In the genomic region with DNA sequence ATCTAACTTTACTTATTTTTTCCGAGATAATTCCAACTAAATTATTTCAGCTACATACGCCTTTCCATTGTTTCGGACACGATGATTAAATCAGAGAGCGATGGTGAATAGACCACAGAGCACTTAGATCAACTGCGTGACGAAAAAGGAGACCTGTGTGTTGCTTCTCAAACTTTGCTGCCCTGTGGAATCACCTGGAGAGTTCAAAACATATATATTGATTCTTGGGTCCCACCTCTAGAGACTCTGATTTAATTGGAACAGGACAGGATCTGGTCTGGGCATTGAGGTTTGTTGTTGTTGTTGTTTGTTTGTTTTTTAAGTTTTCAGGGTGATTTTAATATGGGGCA, we compare ENCODE assay signal across 11 cellular contexts. TPM values are rescaled to one million over a fixed set of nuclear protein-coding genes. Genes with fewer than 3 reads are reported as not detected.
DNase-seq lines count a peak whose midpoint lies in the region; ATAC-seq, FAIRE-seq and TF ChIP-seq lines count a peak whose summit lies in the region.
"Had no signal": no experiment of that assay in that cellular context is flagged by ENCODE, and none has a peak within 500 bp of the region (broad histone marks: within the 10 kb centered on the region; RNA-seq: fewer than 3 reads in every experiment).

No MANE protein-coding gene starts in this region.

- peak; percentile 7 for ATAC-seq in HepG2
- no peak for ATAC-seq in right lobe of liver
- no peak for ATAC-seq in RWPE2 (ENCODE audit: low read depth)

- H2AFZ ChIP-seq in HepG2 (ENCODE audit: low read length), result peak overlapping the region; percentile 100

- TF ChIP-seq CTCF in HepG2 (CRISPR knock-in tag; IDR thresholded peaks at IDR 0.05) (no peak), right lobe of liver (IDR thresholded peaks at IDR 0.05) (no peak), RWPE2 (IDR thresholded peaks at IDR 0.05; ENCODE audit: poor library complexity, severe bottlenecking) (peak; percentile 76), type B pancreatic cell (conservative IDR thresholded peaks at IDR 0.05) (no peak), adrenal gland (IDR thresholded peaks at IDR 0.05) (peak in 2 of 6 experiments; percentile 1 to 7)

- H3K36me3 ChIP-seq in HepG2 (replicated peaks in 1 of 2; ENCODE audit: control insufficient read depth in 1 of 2, insufficient read depth in 2 of 2, low read length in 2 of 2) (peaks cover 0 to 2% of the 10 kb centered on the region in 2 experiments; a peak in 2 of 5 replicates), right lobe of liver (no peaks in the 10 kb centered on the region), RWPE2 (ENCODE audit: low read depth) (peaks cover 18% of the 10 kb centered on the region), adrenal gland (replicated peaks in 1 of 2) (no peaks in the 10 kb centered on the region)
- H3K36me3 ChIP-seq: cardiac muscle cell, Peyer's patch, thyroid gland had no signal

- FAIRE-seq in HepG2 (lab: Jason Lieb, UNC), result peak; percentile 4
- FAIRE-seq in frontal cortex (lab: Jason Lieb, UNC), result no peak

- no peaks in the 10 kb centered on the region for H3K27me3 Mint-ChIP-seq in type B pancreatic cell

- H4K20me1 ChIP-seq in HepG2 (ENCODE audit: insufficient read depth, low read length), result peaks cover 34% of the 10 kb centered on the region

- H3K9me3 ChIP-seq in HepG2 (ENCODE audit: low read length) (no peaks in the 10 kb centered on the region), right lobe of liver (no peaks in the 10 kb centered on the region), RWPE2 (ENCODE audit: severe bottlenecking) (no peaks in the 10 kb centered on the region), adrenal gland (replicated peaks in 1 of 3) (no peaks in the 10 kb centered on the region)
- H3K9me3 ChIP-seq: Peyer's patch, thyroid gland had no signal

- no peaks in the 10 kb centered on the region for H3K9me3 Mint-ChIP-seq in type B pancreatic cell

- peak overlapping the region; percentile 51 for H3K27ac Mint-ChIP-seq in type B pancreatic cell

- 3% methylated on average over 7 of the region's 7 CpGs for WGBS in HepG2 (ENCODE audit: low lambda C conversion rate)
- WGBS in right lobe of liver (ENCODE audit: insufficient coverage, low coverage, low lambda C conversion rate, missing lambda C conversion rate), result 0% methylated on average over 7 of the region's 7 CpGs
- WGBS in adrenal gland, 4 donors, result 1 to 6% (median 5%) methylated on average over 7 of the region's 7 CpGs

- DNase-seq in HepG2 (ENCODE audit: low spot score) (no peak), right lobe of liver (no peak), RWPE2 (ENCODE audit: low spot score) (no peak), type B pancreatic cell (ENCODE audit: extremely low spot score, unreplicated experiment) (no peak), adrenal gland (no peak), frontal cortex (ENCODE audit: low spot score in 2 of 2) (no peak), SKM-1 (lab: John Stamatoyannopoulos, UW; ENCODE audit: unreplicated experiment) (no peak)

- intact Hi-C loops in HepG2 (cut with micrococcal nuclease; ENCODE audit: unreplicated experiment), result loop anchor here (1.0 to 5.0 kb wide), 4 partner anchors 213 to 461 kb away; no protein-coding TSS in a partner anchor
- intact Hi-C loops in right lobe of liver (cut with DNase I), result loop anchor here in 1 of 2 donors (5.0 kb wide), 1 partner anchor 213 kb away; no protein-coding TSS in a partner anchor
- intact Hi-C loops in adrenal gland (cut with DNase I), result no loop called here

- peaks cover 17% of the 10 kb centered on the region for H3K4me1 Mint-ChIP-seq in type B pancreatic cell (ENCODE audit: unreplicated experiment)

- CTCF ChIA-PET in HepG2 (lab: Yijun Ruan, JAX; ENCODE audit: low intra/inter-chr PET ratio, low total read pairs), result interaction anchor here (1.4 to 2.9 kb wide), 5 partner anchors 213 to 461 kb away, joined by 5 to 20 read pairs (median 9); no protein-coding TSS in a partner anchor

- H3K4me3 ChIP-seq in HepG2 (replicated peaks in 1 of 3; ENCODE audit: insufficient read depth in 1 of 3, low read depth in 2 of 3, low read length in 3 of 3) (peak overlapping the region; percentile 34 to 93 (median 44); a peak in 4 of 6 replicates), right lobe of liver (peak overlapping the region in 1 of 3 donors; percentile 63), RWPE2 (ENCODE audit: severe bottlenecking) (peak overlapping the region; percentile 67), iPS-11a (ENCODE audit: low read depth, low read length) (peak overlapping the region; percentile 87), adrenal gland (peak overlapping the region in 1 of 4 donors; percentile 34)

- TF ChIP-seq POLR2A in HepG2 (IDR thresholded peaks at IDR 0.05; ENCODE audit: insufficient read depth in 1 of 2, low read depth in 2 of 2, low read length in 2 of 2) (no peak), right lobe of liver (IDR thresholded peaks at IDR 0.05) (no peak), adrenal gland (IDR thresholded peaks at IDR 0.05) (no peak)

- TF ChIP-seq EP300 in HepG2 (IDR thresholded peaks at IDR 0.05; ENCODE audit: low read depth in 2 of 2, low read length in 2 of 2) (no peak), HepG2 (CRISPR knock-in tag; IDR thresholded peaks at IDR 0.05; ENCODE audit: borderline replicate concordance) (no peak)

- H3K4me1 ChIP-seq in HepG2 (ENCODE audit: insufficient read depth, low read length), result peaks cover 43% of the 10 kb centered on the region
- no peaks in the 10 kb centered on the region for H3K4me1 ChIP-seq in right lobe of liver
- peaks cover 22% of the 10 kb centered on the region for H3K4me1 ChIP-seq in RWPE2 (ENCODE audit: insufficient read depth, poor library complexity, severe bottlenecking)
- H3K4me1 ChIP-seq in adrenal gland (replicated peaks in 1 of 2), result no peaks in the 10 kb centered on the region

- no TSS peak for BruUV-seq in HepG2 (replicated peaks; lab: Mats Ljungman, UMichigan)

- H3K36me3 Mint-ChIP-seq in type B pancreatic cell, result peaks cover 4% of the 10 kb centered on the region

- peaks cover 46% of the 10 kb centered on the region for H3K79me2 ChIP-seq in HepG2 (ENCODE audit: insufficient read depth, low read length)

- H3K4me3 Mint-ChIP-seq in type B pancreatic cell, result peak overlapping the region; percentile 94

- H3K27ac ChIP-seq in HepG2 (ENCODE audit: extremely low read length, insufficient read depth, low read length) (no peak overlapping the region), right lobe of liver (no peak overlapping the region), RWPE2 (ENCODE audit: poor library complexity, severe bottlenecking) (peak overlapping the region; percentile 65), adrenal gland (no peak overlapping the region)
- H3K27ac ChIP-seq: cardiac muscle cell had no signal

- POLR2A ChIA-PET in HepG2 (lab: Yijun Ruan, JAX), result interaction anchor here (0.6 to 6.5 kb wide), 7 partner anchors 10 to 237 kb away, joined by 3 to 36 read pairs (median 6); no protein-coding TSS in a partner anchor

- H3K4me2 ChIP-seq in HepG2 (ENCODE audit: low read depth, low read length), result peak overlapping the region; percentile 88

- in situ Hi-C loops in HepG2 (cut with HindIII; ENCODE audit: extremely low pct_ligation_motif_present, low pct_unique_long_range_greater_than_20kb), result loop anchor here (25.0 kb wide), 1 partner anchor 448 kb away; no protein-coding TSS in a partner anchor

- peaks cover 0 to 24% of the 10 kb centered on the region in 2 experiments; a peak in 2 of 5 replicates for H3K27me3 ChIP-seq in HepG2 (ENCODE audit: control insufficient read depth in 1 of 2, insufficient read depth in 2 of 2, low read length in 2 of 2)
- H3K27me3 ChIP-seq in right lobe of liver, result peaks cover 0 to 6% of the 10 kb centered on the region in 2 donors
- H3K27me3 ChIP-seq in RWPE2 (ENCODE audit: insufficient read depth, poor library complexity, severe bottlenecking), result no peaks in the 10 kb centered on the region
- H3K27me3 ChIP-seq in adrenal gland, result no peaks in the 10 kb centered on the region
- H3K27me3 ChIP-seq: cardiac muscle cell, Peyer's patch, thyroid gland had no signal

- peak overlapping the region; percentile 94 for H3K9ac ChIP-seq in HepG2 (ENCODE audit: insufficient read depth, low read depth, low read length)

- TF ChIP-seq RAD21 in HepG2 (CRISPR knock-in tag; IDR thresholded peaks at IDR 0.05), result no peak

TF ChIP-seq in HepG2, 621 proteins besides CTCF, POLR2A, EP300 and RAD21 (continues in another document):
- TF ChIP-seq MIER3 (CRISPR knock-in tag; IDR thresholded peaks at IDR 0.05; ENCODE audit: borderline replicate concordance) (0 out of 2 replicates have a peak, but pooled peaks have one; percentile 13), JARID2 (CRISPR knock-in tag; IDR thresholded peaks at IDR 0.05; ENCODE audit: insufficient replicate concordance) (peak; percentile 2)

RNA-seq across cellular contexts. Expression of a gene that starts 0.4 kb away (rescaled TPM):
- 35.4 and 46.3 TPM in 2 replicates for total RNA-seq in HepG2 (2016; rRNA removed; fragmentation: Illumina TruSeq; extraction: Trizol)
- 64.4 and 66.8 TPM in 2 replicates for total RNA-seq in HepG2 (2016; cell fraction: cytosol; rRNA removed; fragmentation: Illumina TruSeq; extraction: Trizol; ENCODE audit: low read depth)
- 32.9 and 45.1 TPM in 2 replicates for total RNA-seq in HepG2 (2016; cell fraction: insoluble cytoplasmic fraction; rRNA removed; fragmentation: Illumina TruSeq; extraction: Trizol)
- 83.9 and 85.3 TPM in 2 replicates for total RNA-seq in HepG2 (2016; cell fraction: membrane; rRNA removed; fragmentation: Illumina TruSeq; extraction: Trizol)
- 42.5 and 44.5 TPM in 2 replicates for total RNA-seq in HepG2 (2016; cell fraction: nucleus; rRNA removed; fragmentation: Illumina TruSeq; extraction: Trizol)
- 24.8 and 27.5 TPM in 2 replicates for polyA plus RNA-seq in HepG2 (2011; rRNA removed)
- polyA plus RNA-seq in HepG2 (2011; cell fraction: cytosol; rRNA removed), result 28.3 and 32.5 TPM in 2 replicates
- 26.7 and 28.4 TPM in 2 replicates for polyA plus RNA-seq in HepG2 (2011; cell fraction: nucleus; rRNA removed)
- 29.4 and 72.1 TPM in 2 replicates for polyA plus RNA-seq in HepG2 (2012)
- 7.7 and 9.6 TPM in 2 replicates for polyA plus RNA-seq in HepG2 (2016; cell fraction: cytosol; fragmentation: Illumina TruSeq; extraction: Trizol; ENCODE audit: low read depth)
- 42.9 and 49.8 TPM in 2 replicates for polyA plus RNA-seq in HepG2 (2016; cell fraction: insoluble cytoplasmic fraction; fragmentation: Illumina TruSeq; extraction: Trizol; ENCODE audit: low read depth)
- polyA plus RNA-seq in HepG2 (2016; cell fraction: membrane; fragmentation: Illumina TruSeq; extraction: Trizol; ENCODE audit: low read depth), result 32.5 and 38.1 TPM in 2 replicates
- polyA plus RNA-seq in HepG2 (2016; cell fraction: nucleus; fragmentation: Illumina TruSeq; extraction: Trizol; ENCODE audit: insufficient read depth, low read depth), result 56.9 and 64.9 TPM in 2 replicates
- polyA minus RNA-seq in HepG2 (2011; rRNA and poly(A)+ RNA removed; ENCODE audit: low replicate concordance), result 26.7 and 80.6 TPM in 2 replicates
- polyA minus RNA-seq in HepG2 (2011; cell fraction: cytosol; rRNA and poly(A)+ RNA removed), result 40.3 and 44.4 TPM in 2 replicates
- 66.8 and 71.1 TPM in 2 replicates for polyA minus RNA-seq in HepG2 (2011; cell fraction: nucleus; rRNA and poly(A)+ RNA removed)
- 1 to 10 TPM; 1.9 to 7.9 (median 5.3) TPM for total RNA-seq in right lobe of liver
- total RNA-seq in type B pancreatic cell (ENCODE audit: low replicate concordance), result 74.2 and 96.7 TPM in 2 replicates
- total RNA-seq in adrenal gland, result 10 to 100 TPM in 3 of 8 donors, 1 to 10 TPM in 5; 5.6 to 13.7 (median 8.5) TPM
- polyA plus RNA-seq in adrenal gland, result 1 to 10 TPM; 1.9 to 4.0 (median 2.6) TPM
- total RNA-seq in frontal cortex, result 54.2 TPM
